8 cellular contexts compared by ENCODE assay signal in the genomic region with DNA sequence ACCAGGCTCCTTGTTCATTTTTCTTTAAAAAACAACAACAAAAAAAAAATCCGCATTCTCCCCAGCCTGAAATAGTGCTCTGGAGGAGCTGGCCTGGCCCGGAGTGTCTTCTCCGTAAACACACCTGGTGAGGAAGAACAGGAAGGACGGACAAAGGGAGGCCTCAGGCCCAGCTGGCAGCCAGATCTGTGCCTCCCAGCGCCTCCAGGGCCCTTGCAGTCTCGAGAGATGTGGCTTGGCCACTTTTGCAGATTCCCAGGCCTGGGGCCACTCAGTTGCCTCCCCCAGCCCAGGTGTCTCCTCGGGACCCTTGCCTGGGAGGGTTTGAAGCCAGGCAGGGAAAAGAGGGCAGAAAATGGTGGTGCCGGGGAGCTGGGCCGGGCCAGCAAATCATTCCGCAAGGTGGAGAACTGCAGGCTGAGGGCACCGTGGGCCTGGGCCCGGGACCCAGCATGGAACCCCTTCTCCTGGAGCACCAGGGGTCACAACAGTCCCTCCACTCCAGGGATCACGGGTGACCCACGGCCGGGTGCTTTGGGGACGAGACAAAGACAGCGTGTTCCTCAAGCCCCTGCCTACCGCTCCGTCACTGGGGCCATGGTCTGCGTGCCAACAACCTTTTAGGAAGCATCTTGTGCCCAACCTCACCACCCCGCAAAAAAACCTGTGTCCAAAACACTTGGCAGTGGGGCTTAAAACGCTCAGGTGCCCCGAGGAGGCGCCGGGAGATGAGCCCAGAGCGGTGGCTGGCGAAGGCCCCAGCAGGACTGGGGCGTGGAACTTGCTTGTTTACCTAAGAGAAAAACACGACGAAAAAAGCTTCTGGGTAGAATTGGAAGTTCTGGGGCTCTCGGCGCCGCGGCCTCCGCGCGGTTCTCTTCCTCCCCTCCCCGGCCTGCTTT.
DNase-seq lines count a peak whose midpoint lies in the region; ATAC-seq lines count a peak whose summit lies in the region.

No MANE protein-coding gene starts in this region.

- no peaks in the 10 kb centered on the region for H3K36me3 Mint-ChIP-seq in activated naive CD4-positive, alpha-beta T cell treated with anti-CD3 and anti-CD28 coated beads, Interleukin-2, amount 50 U/mL, for 24 hours

- H3K9me3 Mint-ChIP-seq in activated naive CD4-positive, alpha-beta T cell treated with anti-CD3 and anti-CD28 coated beads, Interleukin-2, amount 50 U/mL, for 24 hours, result no peaks in the 10 kb centered on the region

- H3K4me1 Mint-ChIP-seq in activated naive CD4-positive, alpha-beta T cell treated with anti-CD3 and anti-CD28 coated beads, Interleukin-2, amount 50 U/mL, for 24 hours, result peaks cover 29% of the 10 kb centered on the region

- H3K27ac Mint-ChIP-seq in activated naive CD4-positive, alpha-beta T cell treated with anti-CD3 and anti-CD28 coated beads, Interleukin-2, amount 50 U/mL, for 24 hours, result peak overlapping the region; percentile 88

- ATAC-seq in HG03045 (IDR thresholded peaks at IDR 0.05; ENCODE audit: unreplicated experiment) (no peak), HG03135 (IDR thresholded peaks at IDR 0.05; ENCODE audit: unreplicated experiment) (no peak), HG03039 (IDR thresholded peaks at IDR 0.05; ENCODE audit: unreplicated experiment) (no peak)

- DNase-seq in stimulated activated naive CD4-positive, alpha-beta T cell (lab: John Stamatoyannopoulos, UW), result peak in 4 of 6 experiments; percentile 25 to 53 (median 42)
- no peak for DNase-seq in stimulated activated naive CD4-positive, alpha-beta T cell treated with Interleukin-2 at 50 U/mL for 16 hours (lab: John Stamatoyannopoulos, UW)
- peak; percentile 82 for DNase-seq in cardiac septum (ENCODE audit: low spot score)
- DNase-seq in pons (ENCODE audit: low spot score), result peak; percentile 53

- H3K4me3 Mint-ChIP-seq in activated naive CD4-positive, alpha-beta T cell treated with anti-CD3 and anti-CD28 coated beads, Interleukin-2, amount 50 U/mL, for 24 hours, result peak overlapping the region; percentile 85

- H3K27me3 Mint-ChIP-seq in activated naive CD4-positive, alpha-beta T cell treated with anti-CD3 and anti-CD28 coated beads, Interleukin-2, amount 50 U/mL, for 24 hours, result no peaks in the 10 kb centered on the region

- intact Hi-C loops in cardiac septum (cut with DNase I), result no loop called here
